34 cellular contexts compared by ENCODE assay signal in genomic region chr13:86476656-86477055, GRCh38.
"Had no signal": no experiment of that assay in that cellular context is flagged by ENCODE, and none has a peak within 500 bp of the region (broad histone marks: within the 10 kb centered on the region; RNA-seq: fewer than 3 reads in every experiment).

No MANE protein-coding gene starts in this region.

- H3K4me1 Mint-ChIP-seq: activated CD4-positive, alpha-beta T cell treated with anti-CD3 and anti-CD28 coated beads for 36 hours; activated CD4-positive, alpha-beta T cell treated with anti-CD3 and anti-CD28 coated beads, Interleukin-2, amount 10 ng/mL, durations not matched to agents 7 days and 5 days; activated naive CD8-positive, alpha-beta T cell treated with anti-CD3 and anti-CD28 coated beads for 36 hours; activated T-helper 17 cell treated with anti-CD3 and anti-CD28 coated beads, Interleukin-2, amount 50 U/mL, for 72 hours; central memory CD8-positive, alpha-beta T cell; T-cell; T-helper 17 cell had no signal

- H3K9me3 ChIP-seq: colonic mucosa, SJSA1 had no signal

- H3K27me3 Mint-ChIP-seq: activated CD4-positive, alpha-beta T cell treated with anti-CD3 and anti-CD28 coated beads for 36 hours; activated CD4-positive, alpha-beta T cell treated with anti-CD3 and anti-CD28 coated beads, Interleukin-2, amount 10 ng/mL, durations not matched to agents 7 days and 5 days; activated naive CD8-positive, alpha-beta T cell treated with anti-CD3 and anti-CD28 coated beads for 36 hours; activated T-helper 17 cell treated with anti-CD3 and anti-CD28 coated beads, Interleukin-2, amount 50 U/mL, for 72 hours; central memory CD8-positive, alpha-beta T cell; T-cell; T-helper 17 cell had no signal

- H3K27me3 ChIP-seq: brain microvascular endothelial cell, colonic mucosa, SJSA1 had no signal

- ATAC-seq: activated CD4-positive, alpha-beta T cell treated with anti-CD3 and anti-CD28 coated beads for 36 hours; activated CD4-positive, CD25-positive, alpha-beta regulatory T cell treated with anti-CD3 and anti-CD28 coated beads, Interleukin-2, amount 50 U/mL, for 24 hours; activated T-cell treated with anti-CD3 and anti-CD28 coated beads, Interleukin-2, amount 50 U/mL, for 72 hours; activated T-helper 17 cell treated with anti-CD3 and anti-CD28 coated beads, Interleukin-2, amount 50 U/mL, for 72 hours; Panc1; SK-N-SH treated with all-trans-retinoic acid at 6 μM for 48 hours; T-cell; T-helper 17 cell; WTC11 had no signal

- H3K27ac ChIP-seq: brain microvascular endothelial cell, colonic mucosa, SJSA1 had no signal

- H3K4me3 ChIP-seq: colonic mucosa, SJSA1 had no signal

- H3K36me3 Mint-ChIP-seq: activated naive CD8-positive, alpha-beta T cell treated with anti-CD3 and anti-CD28 coated beads for 36 hours; T-cell had no signal

- H3K4me1 ChIP-seq: colonic mucosa, SJSA1 had no signal

- H3K36me3 ChIP-seq: brain microvascular endothelial cell, colonic mucosa, SJSA1 had no signal

- DNase-seq: activated CD4-positive, alpha-beta T cell treated with anti-CD3 and anti-CD28 coated beads for 36 hours; activated CD4-positive, alpha-beta T cell treated with anti-CD3 and anti-CD28 coated beads, Interleukin-2, amount 10 ng/mL, durations not matched to agents 7 days and 5 days; activated CD4-positive, alpha-beta T cell treated with anti-CD3 and anti-CD28 coated beads, Interleukin-2, amount 50 U/mL, for 48 hours; activated CD8-positive, alpha-beta memory T cell treated with anti-CD3 and anti-CD28 coated beads, Interleukin-2, amount 50 U/mL, for 48 hours; activated effector memory CD4-positive, alpha-beta T cell treated with anti-CD3 and anti-CD28 coated beads, Interleukin-2, amount 50 U/mL, for 16 hours; activated naive CD4-positive, alpha-beta T cell; activated naive CD4-positive, alpha-beta T cell treated with anti-CD3 and anti-CD28 coated beads, Interleukin-2, amount 50 U/mL, for 16 hours; activated naive CD8-positive, alpha-beta T cell treated with anti-CD3 and anti-CD28 coated beads for 36 hours; activated T-cell treated with anti-CD3 and anti-CD28 coated beads, Interleukin-2, amount 50 U/mL, for 72 hours; amniotic stem cell; aorta; brain microvascular endothelial cell; colonic mucosa; Kasumi-1; KBM-7; MM.1S; MV-4-11; NCI-H1092; NCI-H1436 treated with DMSO at 0.1 percent for 48 hours; NCI-H1694 treated with DMSO at 0.1 percent for 48 hours; NCI-H2029; NCI-H446; NCI-H510A treated with DMSO at 0.1 percent for 48 hours; NCI-H526 treated with DMSO at 0.1 percent for 48 hours; NCI-H774; T-cell; T-helper 17 cell had no signal

- H3K4me3 Mint-ChIP-seq: activated CD4-positive, alpha-beta T cell treated with anti-CD3 and anti-CD28 coated beads for 36 hours; activated CD4-positive, alpha-beta T cell treated with anti-CD3 and anti-CD28 coated beads, Interleukin-2, amount 10 ng/mL, durations not matched to agents 7 days and 5 days; activated naive CD8-positive, alpha-beta T cell treated with anti-CD3 and anti-CD28 coated beads for 36 hours; activated T-cell treated with anti-CD3 and anti-CD28 coated beads, Interleukin-2, amount 50 U/mL, for 72 hours; activated T-helper 17 cell treated with anti-CD3 and anti-CD28 coated beads, Interleukin-2, amount 50 U/mL, for 72 hours; central memory CD8-positive, alpha-beta T cell; T-cell; T-helper 17 cell; WTC11 had no signal
